17 cellular contexts compared by ENCODE assay signal in the genomic region with DNA sequence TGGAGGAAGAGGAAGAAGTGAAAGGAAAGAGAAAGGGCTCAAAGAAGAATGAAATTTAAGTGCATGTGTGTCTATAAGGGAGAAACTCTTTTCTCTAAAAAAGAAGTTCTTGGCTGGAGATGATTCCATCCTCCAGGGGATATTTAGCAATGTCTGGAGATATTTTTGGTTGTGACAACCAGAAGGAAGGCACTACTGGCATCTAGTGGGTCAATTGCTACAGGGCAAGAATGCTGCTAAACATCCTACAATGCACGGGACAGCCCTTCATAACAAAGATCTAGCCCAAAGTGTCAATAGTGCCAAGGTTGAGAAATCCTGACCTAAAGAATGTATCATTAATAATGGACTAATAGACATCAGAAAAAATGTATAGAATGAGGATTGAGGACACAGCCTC. TPM values are rescaled to one million over a fixed set of nuclear protein-coding genes. Genes with fewer than 3 reads are reported as not detected.
DNase-seq lines count a peak whose midpoint lies in the region; ATAC-seq and TF ChIP-seq lines count a peak whose summit lies in the region.
"Had no signal": no experiment of that assay in that cellular context is flagged by ENCODE, and none has a peak within 500 bp of the region (broad histone marks: within the 10 kb centered on the region; RNA-seq: fewer than 3 reads in every experiment).

No MANE protein-coding gene starts in this region.

- no peak for TF ChIP-seq POLR2A in HCT116 (IDR thresholded peaks at IDR 0.05; ENCODE audit: borderline replicate concordance, extremely low read depth, insufficient read depth, insufficient read length)

- 0 out of 2 replicates have a peak, but pooled peaks have one; percentile 5 for TF ChIP-seq CTCF in AG10803 (conservative IDR thresholded peaks at IDR 0.05; ENCODE audit: low read length)
- TF ChIP-seq CTCF in HCT116 (IDR thresholded peaks at IDR 0.05 in 2 of 3, conservative IDR thresholded peaks at IDR 0.05 in 1 of 3; ENCODE audit: borderline replicate concordance in 1 of 3, insufficient read depth in 1 of 3, low read depth in 2 of 3, low read length in 2 of 3) = peak; percentile 19 to 36 (median 29); a peak in 3 of 6 replicates
- peak; percentile 46 for TF ChIP-seq CTCF in foreskin keratinocyte (conservative IDR thresholded peaks at IDR 0.05)

- CTCF ChIA-PET in HCT116 (lab: Charles Lee) = no interaction called here

- no peaks in the 10 kb centered on the region for H3K36me3 ChIP-seq in HCT116 (ENCODE audit: control insufficient read depth in 1 of 2, insufficient read depth in 2 of 2, low read length in 2 of 2)
- H3K36me3 ChIP-seq: uterus had no signal

- H4K20me1 ChIP-seq in HCT116 (ENCODE audit: insufficient read depth) = no peaks in the 10 kb centered on the region

- ATAC-seq in HCT116 (peak; percentile 50; the same call in 1 of the 2 replicates), foreskin keratinocyte (no peak), HG02798 (IDR thresholded peaks at IDR 0.05; ENCODE audit: poor library complexity, unreplicated experiment) (no peak)
- ATAC-seq: K562 had no signal

- no peak for DNase-seq in AG10803 (ENCODE audit: low read depth)
- DNase-seq in HCT116 (ENCODE audit: low read depth, low spot score) = no peak
- DNase-seq in RPMI7951 (ENCODE audit: low read depth) = peak; percentile 42
- DNase-seq in foreskin keratinocyte = no peak
- DNase-seq in CD1c-positive myeloid dendritic cell (ENCODE audit: extremely low spot score) = no peak
- no peak for DNase-seq in hypothalamus (lab: John Stamatoyannopoulos, UW)
- no peak for DNase-seq in inferior parietal cortex (ENCODE audit: extremely low spot score)
- DNase-seq: activated naive CD8-positive, alpha-beta T cell treated with anti-CD3 and anti-CD28 coated beads for 36 hours; C1 segment of cervical spinal cord; immature natural killer cell; NCI-H2029; NCI-H774; stimulated activated CD4-positive, alpha-beta T cell treated with anti-CD3 and anti-CD28 coated beads, Interleukin-2, amount 100 ng/mL, for 24 hours; uterus had no signal

- H3K27ac ChIP-seq in HCT116 (ENCODE audit: low read depth, low read length) (no peak overlapping the region), foreskin keratinocyte (no peak overlapping the region)
- H3K27ac ChIP-seq: SK-N-MC, uterus had no signal

- H3K27me3 ChIP-seq in HCT116 (ENCODE audit: insufficient read depth, low read length) (no peaks in the 10 kb centered on the region), foreskin keratinocyte (peaks cover 5% of the 10 kb centered on the region)
- H3K27me3 ChIP-seq: uterus had no signal

- POLR2A ChIA-PET in HCT116 (lab: Charles Lee) = no interaction called here

- no peaks in the 10 kb centered on the region for H3K79me2 ChIP-seq in HCT116 (ENCODE audit: insufficient read depth, low read length)

- H3K4me3 ChIP-seq in AG10803 (ENCODE audit: low read length) = no peak overlapping the region
- no peak overlapping the region for H3K4me3 ChIP-seq in HCT116 (replicated peaks in 1 of 2; ENCODE audit: low read depth in 1 of 2, low read length in 2 of 2)
- H3K4me3 ChIP-seq: K562, SK-N-MC, uterus had no signal

- H3K4me2 ChIP-seq in HCT116 (ENCODE audit: low read length) = no peak overlapping the region

- no peak overlapping the region for H2AFZ ChIP-seq in HCT116 (ENCODE audit: low read depth, low read length, poor library complexity, severe bottlenecking)

- H3K9me3 ChIP-seq in HCT116 (ENCODE audit: control insufficient read depth in 1 of 2, insufficient read depth in 1 of 2, low read depth in 1 of 2, low read length in 2 of 2) = no peaks in the 10 kb centered on the region
- H3K9me3 ChIP-seq: uterus had no signal

- H3K9me2 ChIP-seq in HCT116 (ENCODE audit: insufficient read depth) = no peaks in the 10 kb centered on the region

- intact Hi-C loops in HCT116 (cut with micrococcal nuclease) = no loop called here

- no peaks in the 10 kb centered on the region for H3K4me1 ChIP-seq in HCT116 (ENCODE audit: control insufficient read depth in 1 of 2, insufficient read depth in 2 of 2, low read length in 2 of 2)
- H3K4me1 ChIP-seq in foreskin keratinocyte = no peaks in the 10 kb centered on the region
- H3K4me1 ChIP-seq: uterus had no signal

- BruUV-seq in HCT116 (replicated peaks; lab: Mats Ljungman, UMichigan) = no TSS peak

- no peak overlapping the region for H3K9ac ChIP-seq in HCT116 (ENCODE audit: low read length)

- TF ChIP-seq RAD21 in HCT116 (IDR thresholded peaks at IDR 0.05; ENCODE audit: low read depth) = peak; percentile 46

- RAD21 ChIA-PET in HCT116 (lab: Charles Lee; ENCODE audit: low non-redundant PET in 1 of 2, low total read pairs in 2 of 2, uncharacterized antibody in 2 of 2, unreplicated experiment in 2 of 2) = no interaction called here

TF ChIP-seq in HCT116, 20 proteins besides CTCF, POLR2A, EP300 and RAD21:
- TF ChIP-seq, protein P1, sequence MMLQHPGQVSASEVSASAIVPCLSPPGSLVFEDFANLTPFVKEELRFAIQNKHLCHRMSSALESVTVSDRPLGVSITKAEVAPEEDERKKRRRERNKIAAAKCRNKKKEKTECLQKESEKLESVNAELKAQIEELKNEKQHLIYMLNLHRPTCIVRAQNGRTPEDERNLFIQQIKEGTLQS (IDR thresholded peaks at IDR 0.05) = no peak
- TF ChIP-seq CEBPB (IDR thresholded peaks at IDR 0.05; ENCODE audit: low read depth) (no peak), ZNF274 (IDR thresholded peaks at IDR 0.05; ENCODE audit: low read depth, low read length) (no peak), FOSL1 (IDR thresholded peaks at IDR 0.05; ENCODE audit: low read depth) (no peak), EZH2 (IDR thresholded peaks at IDR 0.05) (no peak), ELF1 (IDR thresholded peaks at IDR 0.05; ENCODE audit: borderline replicate concordance, low read depth) (no peak), TCF7L2 (IDR thresholded peaks at IDR 0.05; ENCODE audit: borderline replicate concordance, extremely low read depth, insufficient read depth, insufficient read length) (no peak), SP1 (IDR thresholded peaks at IDR 0.05; ENCODE audit: low read depth) (no peak), CBX3 (IDR thresholded peaks at IDR 0.05; ENCODE audit: low read depth) (no peak), SIN3A (IDR thresholded peaks at IDR 0.05; ENCODE audit: low read depth) (no peak), EZH2phosphoT487 (IDR thresholded peaks at IDR 0.05; ENCODE audit: borderline replicate concordance) (no peak)

RNA-seq across cellular contexts. Expression of a gene that starts 57.4 kb away (rescaled TPM):
- total RNA-seq in HCT116 (2021; ENCODE audit: unreplicated experiment) (10.6 TPM), foreskin keratinocyte (1.4 and 2.1 TPM in 2 replicates)
- 2.1 and 3.6 TPM in 2 replicates for polyA plus RNA-seq in HCT116 (2012)
- 8.6 and 10.5 TPM in 2 replicates for total RNA-seq in RPMI7951 (2014; rRNA removed; shearing (Covaris generic))
- polyA plus RNA-seq in foreskin keratinocyte = 0.99 and 1.3 TPM in 2 replicates
- total RNA-seq: K562 had no signal
